9 cellular contexts compared by ENCODE assay signal in the genomic region with DNA sequence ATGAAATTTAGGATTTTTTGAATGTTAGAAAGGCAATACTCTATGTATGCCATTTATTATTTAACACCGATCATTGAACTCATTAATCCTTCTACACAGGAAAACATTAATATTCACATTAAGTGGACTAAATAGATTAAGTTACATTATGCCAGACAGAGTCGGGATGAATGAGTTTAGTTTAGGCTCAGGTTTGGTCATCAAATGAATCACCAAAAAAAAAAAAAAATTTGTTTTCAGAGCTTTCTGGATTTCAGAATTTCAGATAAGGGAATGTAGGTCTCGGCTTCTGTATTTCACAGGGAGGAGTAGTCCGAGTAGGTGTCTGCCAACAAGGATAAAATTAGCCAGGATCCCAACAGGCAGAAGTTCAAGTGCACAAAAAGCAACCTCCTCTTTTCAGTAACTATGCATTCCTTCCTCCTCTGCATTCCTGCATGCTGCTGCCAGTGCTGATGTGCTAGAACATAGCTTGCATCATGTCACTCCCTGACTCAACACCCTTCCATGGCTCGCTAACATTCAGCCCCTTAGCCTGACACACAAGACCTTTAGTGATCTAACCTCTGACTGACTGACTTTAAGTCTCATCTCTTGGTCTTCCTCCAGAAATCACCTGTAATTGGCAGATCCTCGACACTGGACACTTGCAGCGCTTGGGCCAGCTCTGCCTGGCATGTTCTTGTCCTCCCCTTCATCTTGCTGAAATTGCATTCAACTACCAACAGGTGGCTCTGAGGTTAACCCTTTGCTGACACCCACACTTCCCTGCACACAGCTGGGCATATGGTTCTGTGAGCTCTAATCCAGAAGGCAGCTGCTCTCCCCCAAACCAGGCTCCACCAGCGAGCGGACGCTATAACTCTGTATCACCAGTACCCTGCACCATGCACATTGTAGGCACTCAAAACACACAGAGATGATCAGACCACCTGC.
DNase-seq lines count a peak whose midpoint lies in the region; ATAC-seq and TF ChIP-seq lines count a peak whose summit lies in the region.
"Had no signal": no experiment of that assay in that cellular context is flagged by ENCODE, and none has a peak within 500 bp of the region (broad histone marks: within the 10 kb centered on the region; RNA-seq: fewer than 3 reads in every experiment).

No MANE protein-coding gene starts in this region.

- intact Hi-C loops in activated CD4-positive, alpha-beta T cell treated with anti-CD3 and anti-CD28 coated beads, Interleukin-2, amount 10 ng/mL, durations not matched to agents 24 days and 14 days (cut with micrococcal nuclease), result loop anchor here (2.0 kb wide), 1 partner anchor 892 kb away; no protein-coding TSS in a partner anchor
- intact Hi-C loops in breast epithelium (cut with DNase I; ENCODE audit: low total_unique reads), result no loop called here

- H3K36me3 Mint-ChIP-seq in activated CD4-positive, alpha-beta T cell treated with anti-CD3 and anti-CD28 coated beads, Interleukin-2, amount 10 ng/mL, durations not matched to agents 24 days and 14 days (ENCODE audit: low read depth), result no peaks in the 10 kb centered on the region
- no peaks in the 10 kb centered on the region for H3K36me3 Mint-ChIP-seq in neural crest cell (ENCODE audit: low read depth)
- H3K36me3 Mint-ChIP-seq in effector memory CD8-positive, alpha-beta T cell (ENCODE audit: insufficient read depth), result no peaks in the 10 kb centered on the region

- H3K9me3 Mint-ChIP-seq in activated CD4-positive, alpha-beta T cell treated with anti-CD3 and anti-CD28 coated beads, Interleukin-2, amount 10 ng/mL, durations not matched to agents 24 days and 14 days, result no peaks in the 10 kb centered on the region
- peaks cover 6% of the 10 kb centered on the region for H3K9me3 Mint-ChIP-seq in neural crest cell
- H3K9me3 Mint-ChIP-seq in effector memory CD8-positive, alpha-beta T cell, result no peaks in the 10 kb centered on the region

- TF ChIP-seq CTCF in KMS-11 (conservative IDR thresholded peaks at IDR 0.05; ENCODE audit: low read depth, low read length), result 0 out of 2 replicates have a peak, but pooled peaks have one; percentile 29
- peak in 2 of 3 donors; percentile 18 to 22 for TF ChIP-seq CTCF in breast epithelium (IDR thresholded peaks at IDR 0.05)
- TF ChIP-seq CTCF in neural crest cell (conservative IDR thresholded peaks at IDR 0.05), result peak; percentile 58

- H3K36me3 ChIP-seq in KMS-11 (ENCODE audit: insufficient read depth) (no peaks in the 10 kb centered on the region), breast epithelium (no peaks in the 10 kb centered on the region)

- H3K27ac Mint-ChIP-seq in activated CD4-positive, alpha-beta T cell treated with anti-CD3 and anti-CD28 coated beads, Interleukin-2, amount 10 ng/mL, durations not matched to agents 24 days and 14 days, result no peak overlapping the region
- H3K27ac Mint-ChIP-seq in neural crest cell (ENCODE audit: unreplicated experiment), result no peak overlapping the region
- no peak overlapping the region for H3K27ac Mint-ChIP-seq in effector memory CD8-positive, alpha-beta T cell

- peak; percentile 60 for DNase-seq in activated CD4-positive, alpha-beta T cell treated with anti-CD3 and anti-CD28 coated beads, Interleukin-2, amount 10 ng/mL, durations not matched to agents 24 days and 14 days
- no peak for DNase-seq in activated CD4-positive, alpha-beta T cell treated with anti-CD3 and anti-CD28 coated beads for 1 hour
- DNase-seq in breast epithelium (ENCODE audit: low spot score in 2 of 2) (no peak), neural crest cell (ENCODE audit: low read depth, low spot score) (no peak), T1000 (lab: John Stamatoyannopoulos, UW) (no peak), GDM1 (lab: John Stamatoyannopoulos, UW) (no peak)
- DNase-seq in effector memory CD8-positive, alpha-beta T cell, result no peak

- H3K27me3 Mint-ChIP-seq in activated CD4-positive, alpha-beta T cell treated with anti-CD3 and anti-CD28 coated beads, Interleukin-2, amount 10 ng/mL, durations not matched to agents 24 days and 14 days, result no peaks in the 10 kb centered on the region
- peaks cover 11% of the 10 kb centered on the region for H3K27me3 Mint-ChIP-seq in neural crest cell (ENCODE audit: low read depth)
- peaks cover 29 to 60% of the 10 kb centered on the region in 2 donors for H3K27me3 Mint-ChIP-seq in effector memory CD8-positive, alpha-beta T cell

- H3K4me2 ChIP-seq in KMS-11, result no peak overlapping the region

- peaks cover 4% of the 10 kb centered on the region for H3K4me1 Mint-ChIP-seq in activated CD4-positive, alpha-beta T cell treated with anti-CD3 and anti-CD28 coated beads, Interleukin-2, amount 10 ng/mL, durations not matched to agents 24 days and 14 days
- H3K4me1 Mint-ChIP-seq in neural crest cell, result no peaks in the 10 kb centered on the region
- H3K4me1 Mint-ChIP-seq in effector memory CD8-positive, alpha-beta T cell (ENCODE audit: low read depth in 2 of 2), result no peaks in the 10 kb centered on the region

- H3K27ac ChIP-seq in KMS-11 (no peak overlapping the region), breast epithelium (no peak overlapping the region)
- H3K27ac ChIP-seq: skin epidermis had no signal

- H3K4me3 ChIP-seq in KMS-11 (IDR thresholded peaks at IDR 0.05; ENCODE audit: insufficient read depth, low read depth, low read length) (no peak overlapping the region), breast epithelium (no peak overlapping the region)
- H3K4me3 ChIP-seq: skin epidermis had no signal

- no peaks in the 10 kb centered on the region for H3K79me2 ChIP-seq in KMS-11 (ENCODE audit: insufficient read depth, low read depth)

- no peak for TF ChIP-seq POLR2A in breast epithelium (IDR thresholded peaks at IDR 0.05)

- H3K27me3 ChIP-seq in KMS-11 (ENCODE audit: insufficient read depth, low read depth), result no peaks in the 10 kb centered on the region
- no peaks in the 10 kb centered on the region for H3K27me3 ChIP-seq in breast epithelium

- H2AFZ ChIP-seq in KMS-11 (ENCODE audit: low read depth), result no peak overlapping the region

- H3K4me1 ChIP-seq in KMS-11 (ENCODE audit: low read depth, poor library complexity, severe bottlenecking) (no peaks in the 10 kb centered on the region), breast epithelium (no peaks in the 10 kb centered on the region)

- no peaks in the 10 kb centered on the region for H3K9me3 ChIP-seq in breast epithelium

- no peak overlapping the region for H3K9ac ChIP-seq in KMS-11

- H3K4me3 Mint-ChIP-seq in activated CD4-positive, alpha-beta T cell treated with anti-CD3 and anti-CD28 coated beads, Interleukin-2, amount 10 ng/mL, durations not matched to agents 24 days and 14 days, result no peak overlapping the region
- no peak overlapping the region for H3K4me3 Mint-ChIP-seq in neural crest cell
- no peak overlapping the region for H3K4me3 Mint-ChIP-seq in effector memory CD8-positive, alpha-beta T cell

- no peak for ATAC-seq in effector memory CD8-positive, alpha-beta T cell (replicated peaks)

- no peaks in the 10 kb centered on the region for H4K20me1 ChIP-seq in KMS-11 (ENCODE audit: insufficient read depth)
